ENCODE assay signal across 12 cellular contexts in the genomic region with DNA sequence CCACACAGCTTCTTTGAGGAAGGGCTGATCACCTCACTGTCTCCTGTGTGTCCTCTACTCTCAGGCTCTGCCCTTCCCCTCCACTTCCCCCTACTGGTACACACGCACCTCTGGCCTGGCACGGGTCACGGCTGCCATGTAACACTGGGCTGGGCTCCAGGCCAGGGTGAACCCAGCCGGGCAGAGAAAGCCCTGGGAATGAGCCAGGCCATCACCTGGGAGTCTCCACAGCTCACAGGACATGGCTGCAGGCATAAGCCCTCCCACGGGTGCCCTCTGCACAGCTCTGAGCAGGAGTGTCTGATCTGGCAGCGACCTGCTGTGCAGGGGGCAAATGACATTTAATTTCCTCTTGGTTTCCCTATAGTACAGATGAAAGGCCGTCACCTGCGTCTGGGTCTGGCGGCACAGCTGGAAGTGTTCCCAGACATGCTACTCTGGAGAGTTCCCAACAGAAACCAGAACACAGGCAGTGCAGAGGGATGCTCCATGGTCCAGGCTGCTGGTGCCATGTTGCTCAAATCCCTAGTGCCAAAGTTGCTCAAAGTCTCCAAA.
DNase-seq lines count a peak whose midpoint lies in the region; ATAC-seq, FAIRE-seq and TF ChIP-seq lines count a peak whose summit lies in the region.
"Had no signal": no experiment of that assay in that cellular context is flagged by ENCODE, and none has a peak within 500 bp of the region (broad histone marks: within the 10 kb centered on the region; RNA-seq: fewer than 3 reads in every experiment).

No MANE protein-coding gene starts in this region.

- DNase-seq in MG63 (peak; percentile 14), body of pancreas (peak; percentile 88 to 97 (median 94)), HepG2 (ENCODE audit: low spot score) (no peak), NCI-H345 (lab: John Stamatoyannopoulos, UW) (no peak), NCI-H446 treated with DMSO at 0.1 percent for 48 hours (lab: John Stamatoyannopoulos, UW) (no peak), AML-193 (lab: John Stamatoyannopoulos, UW) (no peak)
- DNase-seq in activated naive CD4-positive, alpha-beta T cell treated with anti-CD3 and anti-CD28 coated beads, Interleukin-2, amount 50 U/mL, for 16 hours: no peak
- DNase-seq: activated CD4-positive, alpha-beta T cell treated with anti-CD3 and anti-CD28 coated beads for 48 hours; NCI-H1048 had no signal

- ATAC-seq in body of pancreas (peak; percentile 90), HepG2 (no peak)

- CTCF ChIA-PET in HepG2 (lab: Yijun Ruan, JAX; ENCODE audit: low intra/inter-chr PET ratio, low total read pairs): interaction anchor here (1.7 to 2.0 kb wide), 2 partner anchors 52 to 75 kb away, joined by 4 to 21 read pairs; no protein-coding TSS in a partner anchor

- POLR2A ChIA-PET in HepG2 (lab: Yijun Ruan, JAX): interaction anchor here (1.6 to 5.7 kb wide), 3 partner anchors 10 to 76 kb away, joined by 6 to 82 read pairs (median 14); no protein-coding TSS in a partner anchor

- no peak overlapping the region for H3K27ac ChIP-seq in BLaER1
- peak overlapping the region; percentile 28 to 80 (median 74) for H3K27ac ChIP-seq in body of pancreas
- H3K27ac ChIP-seq in HepG2 (ENCODE audit: extremely low read length, insufficient read depth, low read length): no peak overlapping the region
- H3K27ac ChIP-seq: brain microvascular endothelial cell had no signal

- BruUV-seq in HepG2 (replicated peaks; lab: Mats Ljungman, UMichigan): no TSS peak

- H3K4me2 ChIP-seq in BLaER1 (peak overlapping the region; percentile 56), HepG2 (ENCODE audit: low read depth, low read length) (no peak overlapping the region)

- no peak overlapping the region; the same call in 1 of the 2 replicates for H3K9ac ChIP-seq in BLaER1
- no peak overlapping the region for H3K9ac ChIP-seq in HepG2 (ENCODE audit: insufficient read depth, low read depth, low read length)

- H3K36me3 ChIP-seq in BLaER1 (peaks cover 97% of the 10 kb centered on the region), MG63 (peaks cover 34% of the 10 kb centered on the region), body of pancreas (replicated peaks in 1 of 2; ENCODE audit: insufficient read depth in 1 of 2, low read depth in 2 of 2) (peaks cover 5 to 8% of the 10 kb centered on the region in 2 donors), HepG2 (replicated peaks in 1 of 2; ENCODE audit: control insufficient read depth in 1 of 2, insufficient read depth in 2 of 2, low read length in 2 of 2) (peaks cover 5 to 15% of the 10 kb centered on the region in 2 experiments; a peak in 4 of 5 replicates)

- WGBS in body of pancreas, 2 donors: 11 to 12% methylated on average over 6 to 9 of the region's 9 CpGs
- 96% methylated on average over 4 of the region's 9 CpGs for WGBS in HepG2 (ENCODE audit: low lambda C conversion rate)

- no peak overlapping the region for H3K4me3 ChIP-seq in BLaER1
- no peak overlapping the region for H3K4me3 ChIP-seq in MG63
- H3K4me3 ChIP-seq in body of pancreas: no peak overlapping the region
- H3K4me3 ChIP-seq in HepG2 (replicated peaks in 1 of 3; ENCODE audit: insufficient read depth in 1 of 3, low read depth in 2 of 3, low read length in 3 of 3): no peak overlapping the region

- peaks cover 24% of the 10 kb centered on the region; the same call in 1 of the 2 replicates for H4K20me1 ChIP-seq in BLaER1
- H4K20me1 ChIP-seq in HepG2 (ENCODE audit: insufficient read depth, low read length): no peaks in the 10 kb centered on the region

- no peaks in the 10 kb centered on the region for H3K79me2 ChIP-seq in HepG2 (ENCODE audit: insufficient read depth, low read length)

- peaks cover 20% of the 10 kb centered on the region for H3K4me1 ChIP-seq in BLaER1
- peaks cover 22% of the 10 kb centered on the region for H3K4me1 ChIP-seq in body of pancreas
- peaks cover 38% of the 10 kb centered on the region for H3K4me1 ChIP-seq in HepG2 (ENCODE audit: insufficient read depth, low read length)

- H3K9me3 ChIP-seq in BLaER1 (no peaks in the 10 kb centered on the region), MG63 (no peaks in the 10 kb centered on the region), body of pancreas (no peaks in the 10 kb centered on the region), HepG2 (ENCODE audit: low read length) (no peaks in the 10 kb centered on the region)

- TF ChIP-seq CTCF in body of pancreas (IDR thresholded peaks at IDR 0.05) (peak in 5 of 7 experiments; percentile 24 to 61 (median 59)), HepG2 (CRISPR knock-in tag; IDR thresholded peaks at IDR 0.05) (no peak)

- in situ Hi-C loops in HepG2 (cut with HindIII; ENCODE audit: extremely low pct_ligation_motif_present, low pct_unique_long_range_greater_than_20kb): loop anchor here (5.0 kb wide), 1 partner anchor 77 kb away; no protein-coding TSS in a partner anchor

- H3K27me3 ChIP-seq in BLaER1: no peaks in the 10 kb centered on the region
- no peaks in the 10 kb centered on the region for H3K27me3 ChIP-seq in MG63
- H3K27me3 ChIP-seq in body of pancreas: no peaks in the 10 kb centered on the region
- no peaks in the 10 kb centered on the region for H3K27me3 ChIP-seq in HepG2 (ENCODE audit: control insufficient read depth in 1 of 2, insufficient read depth in 2 of 2, low read length in 2 of 2)
- H3K27me3 ChIP-seq: brain microvascular endothelial cell had no signal

- TF ChIP-seq RAD21 in HepG2 (CRISPR knock-in tag; IDR thresholded peaks at IDR 0.05): no peak

- no peak overlapping the region for H2AFZ ChIP-seq in HepG2 (ENCODE audit: low read length)

- intact Hi-C loops in body of pancreas (cut with DNase I) (no loop called here), HepG2 (cut with micrococcal nuclease; ENCODE audit: unreplicated experiment) (loop anchor here (1.0 kb wide), 1 partner anchor 77 kb away; no protein-coding TSS in a partner anchor)

- no peak for TF ChIP-seq POLR2A in body of pancreas (IDR thresholded peaks at IDR 0.05)
- TF ChIP-seq POLR2A in HepG2 (IDR thresholded peaks at IDR 0.05; ENCODE audit: insufficient read depth in 1 of 2, low read depth in 2 of 2, low read length in 2 of 2): no peak

- no peak for FAIRE-seq in HepG2 (lab: Jason Lieb, UNC)
- FAIRE-seq: GM18507 had no signal

- no peak for TF ChIP-seq EP300 in HepG2 (IDR thresholded peaks at IDR 0.05; ENCODE audit: low read depth in 2 of 2, low read length in 2 of 2)
- TF ChIP-seq EP300 in HepG2 (CRISPR knock-in tag; IDR thresholded peaks at IDR 0.05; ENCODE audit: borderline replicate concordance): no peak

TF ChIP-seq in HepG2, 621 proteins besides CTCF, POLR2A, EP300 and RAD21:
- TF ChIP-seq SP2 (CRISPR knock-in tag; IDR thresholded peaks at IDR 0.05) (no peak), ZNF768 (CRISPR knock-in tag; IDR thresholded peaks at IDR 0.05) (0 out of 2 replicates have a peak, but pooled peaks have one; percentile 11), CCDC6 (CRISPR knock-in tag; IDR thresholded peaks at IDR 0.05) (no peak)

Comparison
In these comparisons a context has a peak if more than half of its experiments do, and no peak if none do; other contexts are left out.
1. H3K27ac ChIP-seq: peak in body of pancreas (4 of 4); none in BLaER1 (single experiment) and HepG2 (single experiment).
2. DNase-seq: peak in MG63 (single experiment) and body of pancreas (4 of 4); none in HepG2 (single experiment), activated naive CD4-positive, alpha-beta T cell treated with anti-CD3 and anti-CD28 coated beads, Interleukin-2, amount 50 U/mL, for 16 hours (single experiment), NCI-H345 (single experiment), NCI-H446 treated with DMSO at 0.1 percent for 48 hours (single experiment) and AML-193 (0 of 2).